ENCODE assay signal across 1 cellular context in the genomic region with DNA sequence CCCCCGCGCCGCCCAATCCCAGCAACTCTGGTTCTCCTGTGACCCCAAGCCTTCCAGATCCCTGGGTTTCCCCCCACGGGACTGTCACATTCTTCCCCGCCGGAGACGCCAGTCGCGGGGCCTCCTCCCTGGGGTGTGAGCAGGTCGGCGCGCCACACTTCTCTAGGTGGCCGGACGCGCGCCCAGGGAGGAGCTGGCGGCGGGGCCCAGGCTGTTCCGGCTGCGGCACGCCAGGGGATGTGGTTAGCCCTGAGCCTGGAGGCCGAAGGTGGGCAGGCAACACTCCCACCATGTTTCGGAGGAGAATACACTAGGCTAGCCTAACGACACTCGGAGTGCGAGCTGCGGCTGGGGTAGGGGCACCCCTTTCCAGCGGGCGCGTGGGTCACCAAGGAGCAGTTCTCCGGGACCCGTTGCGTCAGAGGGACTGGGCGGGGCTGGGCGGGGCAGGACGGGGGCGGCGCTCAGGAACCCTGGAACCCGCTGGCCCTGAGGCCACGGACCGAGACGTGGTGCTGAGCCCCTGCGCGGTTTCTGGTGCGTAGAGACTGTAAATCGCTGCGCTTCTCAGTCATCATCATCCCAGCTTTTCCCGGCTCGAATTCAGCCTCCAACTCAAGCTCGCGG.
TF ChIP-seq lines count a peak whose summit lies in the region.

Gene SLC27A6 (plus strand): TSS at position 478 of the 627 bp plus-strand sequence. CDS start 650 bp downstream, outside the sequence.

TF ChIP-seq in HEK293, 187 proteins besides CTCF, POLR2A, EP300 and RAD21 (continued from another document and continues in another):
- TF ChIP-seq, protein P1, sequence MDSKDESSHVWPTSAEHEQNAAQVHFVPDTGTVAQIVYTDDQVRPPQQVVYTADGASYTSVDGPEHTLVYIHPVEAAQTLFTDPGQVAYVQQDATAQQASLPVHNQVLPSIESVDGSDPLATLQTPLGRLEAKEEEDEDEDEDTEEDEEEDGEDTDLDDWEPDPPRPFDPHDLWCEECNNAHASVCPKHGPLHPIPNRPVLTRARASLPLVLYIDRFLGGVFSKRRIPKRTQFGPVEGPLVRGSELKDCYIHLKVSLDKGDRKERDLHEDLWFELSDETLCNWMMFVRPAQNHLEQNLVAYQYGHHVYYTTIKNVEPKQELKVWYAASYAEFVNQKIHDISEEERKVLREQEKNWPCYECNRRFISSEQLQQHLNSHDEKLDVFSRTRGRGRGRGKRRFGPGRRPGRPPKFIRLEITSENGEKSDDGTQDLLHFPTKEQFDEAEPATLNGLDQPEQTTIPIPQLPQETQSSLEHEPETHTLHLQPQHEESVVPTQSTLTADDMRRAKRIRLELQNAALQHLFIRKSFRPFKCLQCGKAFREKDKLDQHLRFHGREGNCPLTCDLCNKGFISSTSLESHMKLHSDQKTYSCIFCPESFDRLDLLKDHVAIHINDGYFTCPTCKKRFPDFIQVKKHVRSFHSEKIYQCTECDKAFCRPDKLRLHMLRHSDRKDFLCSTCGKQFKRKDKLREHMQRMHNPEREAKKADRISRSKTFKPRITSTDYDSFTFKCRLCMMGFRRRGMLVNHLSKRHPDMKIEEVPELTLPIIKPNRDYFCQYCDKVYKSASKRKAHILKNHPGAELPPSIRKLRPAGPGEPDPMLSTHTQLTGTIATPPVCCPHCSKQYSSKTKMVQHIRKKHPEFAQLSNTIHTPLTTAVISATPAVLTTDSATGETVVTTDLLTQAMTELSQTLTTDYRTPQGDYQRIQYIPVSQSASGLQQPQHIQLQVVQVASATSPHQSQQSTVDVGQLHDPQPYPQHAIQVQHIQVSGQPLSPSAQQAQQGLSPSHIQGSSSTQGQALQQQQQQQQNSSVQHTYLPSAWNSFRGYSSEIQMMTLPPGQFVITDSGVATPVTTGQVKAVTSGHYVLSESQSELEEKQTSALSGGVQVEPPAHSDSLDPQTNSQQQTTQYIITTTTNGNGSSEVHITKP (tag by site-specific recombination; IDR thresholded peaks at IDR 0.05), result peak; percentile 94
- TF ChIP-seq ZNF221 (tag by site-specific recombination; IDR thresholded peaks at IDR 0.05; ENCODE audit: borderline replicate concordance) (no peak), ZNF426 (tag by site-specific recombination; IDR thresholded peaks at IDR 0.05) (no peak), ZXDB (tag by site-specific recombination; IDR thresholded peaks at IDR 0.05) (no peak; the same call in 1 of the 2 replicates), REST (tag by site-specific recombination; IDR thresholded peaks at IDR 0.05) (no peak), HOXA7 (CRISPR knock-in tag; IDR thresholded peaks at IDR 0.05; ENCODE audit: borderline replicate concordance) (no peak), ZNF362 (tag by site-specific recombination; IDR thresholded peaks at IDR 0.05) (no peak), ZNF48 (tag by site-specific recombination; IDR thresholded peaks at IDR 0.05) (no peak), ZNF645 (tag by site-specific recombination; IDR thresholded peaks at IDR 0.05) (no peak), ZNF302 (tag by site-specific recombination; IDR thresholded peaks at IDR 0.05; ENCODE audit: low read depth) (no peak), ZBTB1 (tag by site-specific recombination; IDR thresholded peaks at IDR 0.05) (no peak), ZFP3 (tag by site-specific recombination; IDR thresholded peaks at IDR 0.05; ENCODE audit: low read depth) (no peak), ZNF560 (tag by site-specific recombination; IDR thresholded peaks at IDR 0.05; ENCODE audit: borderline replicate concordance) (no peak), GLIS2 (tag by site-specific recombination; IDR thresholded peaks at IDR 0.05) (peak; percentile 84), ZNF777 (tag by site-specific recombination; IDR thresholded peaks at IDR 0.05; ENCODE audit: borderline replicate concordance) (no peak), KLF1 (tag by site-specific recombination; IDR thresholded peaks at IDR 0.05) (peak; percentile 70; the same call in 1 of the 2 replicates), MEIS1 (CRISPR knock-in tag; IDR thresholded peaks at IDR 0.05; ENCODE audit: borderline replicate concordance) (no peak), ZNF555 (tag by site-specific recombination; conservative IDR thresholded peaks at IDR 0.05) (no peak), AEBP2 (tag by site-specific recombination; IDR thresholded peaks at IDR 0.05; ENCODE audit: borderline replicate concordance) (no peak), ZNF16 (tag by site-specific recombination; IDR thresholded peaks at IDR 0.05; ENCODE audit: low read depth) (no peak), ZNF529 (tag by site-specific recombination; IDR thresholded peaks at IDR 0.05; ENCODE audit: insufficient replicate concordance) (no peak), ZNF248 (tag by site-specific recombination; IDR thresholded peaks at IDR 0.05) (no peak), HIC1 (tag by site-specific recombination; IDR thresholded peaks at IDR 0.05) (0 out of 2 replicates have a peak, but pooled peaks have one; percentile 19), ZNF629 (tag by site-specific recombination; IDR thresholded peaks at IDR 0.05) (0 out of 2 replicates have a peak, but pooled peaks have one; percentile 31), ZNF423 (tag by site-specific recombination; IDR thresholded peaks at IDR 0.05) (peak; percentile 66; the same call in 1 of the 2 replicates), ZNF692 (tag by site-specific recombination; IDR thresholded peaks at IDR 0.05) (peak; percentile 75; the same call in 1 of the 2 replicates), ZNF133 (tag by site-specific recombination; IDR thresholded peaks at IDR 0.05) (no peak), ZNF391 (tag by site-specific recombination; IDR thresholded peaks at IDR 0.05; ENCODE audit: borderline replicate concordance, low read depth) (no peak), SP3 (tag by site-specific recombination; IDR thresholded peaks at IDR 0.05) (peak; percentile 79), ZNF701 (tag by site-specific recombination; IDR thresholded peaks at IDR 0.05) (no peak), ZNF202 (tag by site-specific recombination; IDR thresholded peaks at IDR 0.05; ENCODE audit: borderline replicate concordance) (no peak), FEZF1 (tag by site-specific recombination; IDR thresholded peaks at IDR 0.05) (no peak), ZNF169 (tag by site-specific recombination; IDR thresholded peaks at IDR 0.05) (no peak), ZNF558 (tag by site-specific recombination; IDR thresholded peaks at IDR 0.05) (no peak), ZNF175 (tag by site-specific recombination; IDR thresholded peaks at IDR 0.05) (no peak), MYNN (tag by site-specific recombination; IDR thresholded peaks at IDR 0.05; ENCODE audit: borderline replicate concordance) (no peak), ZNF837 (tag by site-specific recombination; IDR thresholded peaks at IDR 0.05) (no peak), ZNF677 (tag by site-specific recombination; IDR thresholded peaks at IDR 0.05) (no peak), ZNF416 (tag by site-specific recombination; IDR thresholded peaks at IDR 0.05) (no peak), IKZF3 (tag by site-specific recombination; IDR thresholded peaks at IDR 0.05) (no peak), ZNF549 (tag by site-specific recombination; IDR thresholded peaks at IDR 0.05) (no peak), KLF10 (tag by site-specific recombination; IDR thresholded peaks at IDR 0.05) (no peak), ZNF76 (tag by site-specific recombination; IDR thresholded peaks at IDR 0.05; ENCODE audit: borderline replicate concordance, low read depth) (no peak)
- TF ChIP-seq, protein P2, sequence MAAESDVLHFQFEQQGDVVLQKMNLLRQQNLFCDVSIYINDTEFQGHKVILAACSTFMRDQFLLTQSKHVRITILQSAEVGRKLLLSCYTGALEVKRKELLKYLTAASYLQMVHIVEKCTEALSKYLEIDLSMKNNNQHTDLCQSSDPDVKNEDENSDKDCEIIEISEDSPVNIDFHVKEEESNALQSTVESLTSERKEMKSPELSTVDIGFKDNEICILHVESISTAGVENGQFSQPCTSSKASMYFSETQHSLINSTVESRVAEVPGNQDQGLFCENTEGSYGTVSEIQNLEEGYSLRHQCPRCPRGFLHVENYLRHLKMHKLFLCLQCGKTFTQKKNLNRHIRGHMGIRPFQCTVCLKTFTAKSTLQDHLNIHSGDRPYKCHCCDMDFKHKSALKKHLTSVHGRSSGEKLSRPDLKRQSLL (tag by site-specific recombination; IDR thresholded peaks at IDR 0.05), result no peak
- TF ChIP-seq, protein P3, sequence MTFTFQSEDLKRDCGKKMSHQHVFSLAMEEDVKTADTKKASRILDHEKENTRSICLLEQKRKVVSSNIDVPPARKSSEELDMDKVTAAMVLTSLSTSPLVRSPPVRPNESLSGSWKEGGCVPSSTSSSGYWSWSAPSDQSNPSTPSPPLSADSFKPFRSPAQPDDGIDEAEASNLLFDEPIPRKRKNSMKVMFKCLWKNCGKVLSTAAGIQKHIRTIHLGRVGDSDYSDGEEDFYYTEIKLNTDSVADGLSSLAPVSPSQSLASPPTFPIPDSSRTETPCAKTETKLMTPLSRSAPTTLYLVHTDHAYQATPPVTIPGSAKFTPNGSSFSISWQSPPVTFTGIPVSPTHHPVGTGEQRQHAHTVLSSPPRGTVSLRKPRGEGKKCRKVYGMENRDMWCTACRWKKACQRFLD (tag by site-specific recombination; IDR thresholded peaks at IDR 0.05), result no peak
